In the genomic region with DNA sequence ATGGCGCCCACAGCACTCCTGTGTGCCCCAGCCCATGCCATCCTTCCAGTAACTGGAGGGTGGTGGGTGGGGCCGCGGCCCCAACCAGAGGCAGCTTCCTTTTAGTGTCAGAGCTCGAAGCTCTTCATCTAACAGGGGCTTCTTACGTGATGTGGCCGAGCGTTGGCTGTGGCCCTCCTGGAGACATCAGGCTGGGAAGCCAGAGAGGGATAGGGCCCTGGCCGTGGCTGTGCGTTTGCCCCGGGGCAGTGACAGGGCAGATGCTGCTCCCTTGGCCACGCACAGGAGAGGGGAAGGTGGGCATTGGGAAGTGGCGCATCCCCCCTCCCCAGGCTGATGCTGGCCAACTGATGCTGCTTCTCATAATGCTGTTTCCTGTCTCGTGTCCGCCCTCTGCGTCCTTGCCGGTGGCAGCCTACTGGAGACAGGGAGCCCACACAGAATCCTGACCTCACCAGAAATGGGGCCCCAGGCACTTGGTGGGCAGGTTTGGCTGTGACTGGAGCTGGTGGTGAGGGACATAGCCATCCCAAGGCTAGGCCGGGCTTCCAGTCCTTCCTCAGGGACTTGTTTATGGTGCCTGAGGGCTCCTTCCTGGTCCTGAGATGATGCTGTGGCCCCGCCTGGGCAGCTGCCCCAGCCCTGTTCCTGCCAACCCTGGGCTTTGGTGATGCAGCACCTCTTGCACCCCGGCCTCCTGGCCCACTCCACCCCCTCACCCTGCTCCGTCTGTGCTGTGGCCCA, we compare ENCODE assay signal across 21 cellular contexts. TPM values are rescaled to one million over a fixed set of nuclear protein-coding genes. Genes with fewer than 3 reads are reported as not detected.
DNase-seq lines count a peak whose midpoint lies in the region; TF ChIP-seq lines count a peak whose summit lies in the region.
"Had no signal": no experiment of that assay in that cellular context is flagged by ENCODE, and none has a peak within 500 bp of the region (broad histone marks: within the 10 kb centered on the region; RNA-seq: fewer than 3 reads in every experiment).

No MANE protein-coding gene starts in this region.

- no peaks in the 10 kb centered on the region for H3K27me3 ChIP-seq in spleen (replicated peaks in 1 of 7)
- H3K27me3 ChIP-seq: dorsolateral prefrontal cortex, esophagus muscularis mucosa had no signal

- peak; percentile 35 for DNase-seq in ELR (ENCODE audit: low read depth)
- peak; percentile 22 for DNase-seq in NAMALWA (ENCODE audit: low spot score)
- DNase-seq in foreskin fibroblast = peak; percentile 7 to 30
- peak; percentile 64 for DNase-seq in spleen
- DNase-seq in amniotic stem cell (lab: John Stamatoyannopoulos, UW) = no peak
- no peak for DNase-seq in SKM-1 (lab: John Stamatoyannopoulos, UW; ENCODE audit: unreplicated experiment)
- DNase-seq in C1 segment of cervical spinal cord (lab: John Stamatoyannopoulos, UW) = no peak
- DNase-seq: activated CD4-positive, alpha-beta T cell treated with anti-CD3 and anti-CD28 coated beads for 4 hours; activated naive CD4-positive, alpha-beta T cell treated with anti-CD3 and anti-CD28 coated beads, Interleukin-2, amount 50 U/mL, for 16 hours; activated T-cell treated with anti-CD3 and anti-CD28 coated beads for 4 hours; CD4-positive, CD25-positive, alpha-beta regulatory T cell; H9; left colon; NCI-H1930; NCI-H526; T-helper 17 cell had no signal

- peaks cover 0 to 76% (median 16%) of the 10 kb centered on the region in 6 donors for H3K36me3 ChIP-seq in spleen

- no peak for TF ChIP-seq POLR2A in spleen (IDR thresholded peaks at IDR 0.05)

- no peaks in the 10 kb centered on the region for H3K9me3 ChIP-seq in spleen
- H3K9me3 ChIP-seq: esophagus muscularis mucosa, psoas muscle had no signal

- H3K27ac ChIP-seq in spleen = no peak overlapping the region
- H3K27ac ChIP-seq: dorsolateral prefrontal cortex, esophagus muscularis mucosa, psoas muscle had no signal

- peaks cover 0 to 13% (median 0%) of the 10 kb centered on the region in 6 donors for H3K4me1 ChIP-seq in spleen
- H3K4me1 ChIP-seq: esophagus muscularis mucosa, psoas muscle had no signal

- intact Hi-C loops in spleen (cut with DNase I; ENCODE audit: low total_unique reads) = no loop called here

- no peak overlapping the region for H3K4me3 ChIP-seq in foreskin fibroblast (ENCODE audit: low read depth in 1 of 2, low read length in 2 of 2)
- H3K4me3 ChIP-seq in spleen = no peak overlapping the region
- H3K4me3 ChIP-seq: dorsolateral prefrontal cortex, esophagus muscularis mucosa, psoas muscle had no signal

- 88 to 95% (median 91%) methylated on average over 9 to 20 of the region's 20 CpGs for WGBS in spleen, 5 donors

- TF ChIP-seq CTCF in foreskin fibroblast (IDR thresholded peaks at IDR 0.05; ENCODE audit: low read depth, low read length) = no peak
- no peak for TF ChIP-seq CTCF in spleen (IDR thresholded peaks at IDR 0.05 in 8 of 11, conservative IDR thresholded peaks at IDR 0.05 in 3 of 11)

RNA-seq across cellular contexts. Expression of a gene that starts 34.3 kb away (rescaled TPM):
- total RNA-seq in spleen = under 1 TPM in 3 of 7 donors, not detected in 4; 0.32 to 0.46 (median 0.43) TPM
- under 1 TPM; 0.09 to 0.15 (median 0.13) TPM for polyA plus RNA-seq in spleen
- total RNA-seq: CD4-positive, CD25-positive, alpha-beta regulatory T cell; dorsolateral prefrontal cortex; esophagus muscularis mucosa; G401; H9; left colon; psoas muscle; subcutaneous adipose tissue; T-helper 17 cell had no signal
- polyA plus RNA-seq: CD4-positive, CD25-positive, alpha-beta regulatory T cell had no signal

RNA-seq across cellular contexts. Expression of a gene that starts 39.1 kb away (rescaled TPM):
- total RNA-seq in spleen = 10 to 100 TPM; 47.5 to 91.7 (median 59.4) TPM
- polyA plus RNA-seq in spleen = 10 to 100 TPM; 21.7 to 42.4 (median 40.1) TPM

RNA-seq across cellular contexts. Expression of a gene that starts 43.4 kb away (rescaled TPM):
- total RNA-seq in spleen = not detected
- polyA plus RNA-seq in spleen = not detected
- total RNA-seq: CD4-positive, CD25-positive, alpha-beta regulatory T cell; subcutaneous adipose tissue had no signal
- polyA plus RNA-seq: CD4-positive, CD25-positive, alpha-beta regulatory T cell; psoas muscle had no signal

Comparison
In these comparisons a context has a peak if more than half of its experiments do, and no peak if none do; other contexts are left out.
1. DNase-seq: peak in ELR (single experiment), NAMALWA (single experiment), foreskin fibroblast (2 of 2) and spleen (single experiment); none in amniotic stem cell (single experiment), SKM-1 (single experiment) and C1 segment of cervical spinal cord (0 of 14).